ENCODE assay signal across 25 cellular contexts in the genomic region with DNA sequence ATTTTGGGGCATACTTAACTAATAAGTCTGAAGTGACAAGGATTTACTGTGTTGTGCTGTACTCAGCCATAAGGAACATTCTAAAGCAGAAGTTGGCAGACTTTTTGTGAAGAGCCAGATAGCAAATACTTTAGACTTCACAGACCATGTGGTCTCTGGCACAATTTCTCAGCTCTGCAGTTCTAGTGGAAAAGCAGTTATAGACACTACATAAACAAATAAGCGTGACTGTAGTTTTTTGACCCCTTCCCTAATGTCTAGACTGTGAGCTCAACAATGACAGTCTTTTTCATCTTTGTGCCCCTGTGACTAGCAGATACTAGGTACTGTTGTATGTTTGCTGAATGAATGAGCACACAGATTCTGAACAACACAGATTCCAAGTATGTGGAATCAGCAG. TPM values are rescaled to one million over a fixed set of nuclear protein-coding genes. Genes with fewer than 3 reads are reported as not detected.
A peak's percentile ranks its signal among the peaks of the same experiment; 100 is the strongest.
DNase-seq lines count a peak whose midpoint lies in the region; ATAC-seq and TF ChIP-seq lines count a peak whose summit lies in the region.
"Had no signal": no experiment of that assay in that cellular context is flagged by ENCODE, and none has a peak within 500 bp of the region (broad histone marks: within the 10 kb centered on the region; RNA-seq: fewer than 3 reads in every experiment).

No MANE protein-coding gene starts in this region.

- H3K36me3 ChIP-seq in HEK293 (ENCODE audit: control insufficient read depth in 2 of 2, insufficient read depth in 1 of 2, low read length in 2 of 2) = peaks cover 74 to 86% of the 10 kb centered on the region in 2 experiments

- H3K27me3 Mint-ChIP-seq in activated T-cell treated with anti-CD3 and anti-CD28 coated beads, Interleukin-2, amount 50 U/mL, for 24 hours = no peaks in the 10 kb centered on the region
- no peaks in the 10 kb centered on the region for H3K27me3 Mint-ChIP-seq in activated T-cell treated with anti-CD3 and anti-CD28 coated beads, Interleukin-2, amount 50 U/mL, for 72 hours (ENCODE audit: low read depth)
- no peaks in the 10 kb centered on the region for H3K27me3 Mint-ChIP-seq in neural crest cell (ENCODE audit: low read depth)
- H3K27me3 Mint-ChIP-seq in stimulated activated naive CD8-positive, alpha-beta T cell treated with anti-CD3 and anti-CD28 coated beads, Interleukin-15, amount 100 ng/mL, for 72 hours = no peaks in the 10 kb centered on the region
- H3K27me3 Mint-ChIP-seq: CD8-positive, alpha-beta memory T cell had no signal

- H3K9me3 ChIP-seq in HEK293 (ENCODE audit: control insufficient read depth, insufficient read depth, low read depth, low read length) = no peaks in the 10 kb centered on the region
- H3K9me3 ChIP-seq: BE2C had no signal

- peak overlapping the region; percentile 33 for H3K27ac Mint-ChIP-seq in activated T-cell treated with anti-CD3 and anti-CD28 coated beads, Interleukin-2, amount 50 U/mL, for 24 hours
- H3K27ac Mint-ChIP-seq in activated T-cell treated with anti-CD3 and anti-CD28 coated beads, Interleukin-2, amount 50 U/mL, for 72 hours = no peak overlapping the region
- H3K27ac Mint-ChIP-seq in neural crest cell (ENCODE audit: unreplicated experiment) = no peak overlapping the region
- peak overlapping the region in 1 of 2 donors; percentile 69 for H3K27ac Mint-ChIP-seq in stimulated activated naive CD8-positive, alpha-beta T cell treated with anti-CD3 and anti-CD28 coated beads, Interleukin-15, amount 100 ng/mL, for 72 hours
- H3K27ac Mint-ChIP-seq: CD14-positive monocyte; CD8-positive, alpha-beta memory T cell had no signal

- H3K4me1 ChIP-seq in HEK293 (ENCODE audit: control insufficient read depth, insufficient read depth, low read length) = no peaks in the 10 kb centered on the region
- H3K4me1 ChIP-seq: BE2C had no signal

- DNase-seq in activated T-cell treated with anti-CD3 and anti-CD28 coated beads, Interleukin-2, amount 50 U/mL, for 24 hours = no peak
- DNase-seq in activated T-cell treated with anti-CD3 and anti-CD28 coated beads, Interleukin-2, amount 50 U/mL, for 72 hours = no peak
- DNase-seq in astrocyte of the hippocampus (ENCODE audit: low read depth, low spot score) = peak; percentile 55
- no peak for DNase-seq in neural crest cell (ENCODE audit: low read depth, low spot score)
- DNase-seq in stimulated activated naive CD8-positive, alpha-beta T cell treated with anti-CD3 and anti-CD28 coated beads, Interleukin-15, amount 100 ng/mL, for 72 hours = no peak
- no peak for DNase-seq in stimulated activated CD8-positive, alpha-beta memory T cell treated with anti-CD3 and anti-CD28 coated beads, Interleukin-4, amount 100 ng/mL, for 48 hours
- DNase-seq: ACHN; BE2C; CD8-positive, alpha-beta memory T cell; DMS 273 treated with DMSO at 0.1 percent for 48 hours; DMS79 treated with DMSO at 0.1 percent for 48 hours; KG1; NCI-H1048; NCI-H1417; NCI-H1694 treated with DMSO at 0.1 percent for 48 hours; NCI-H2081; NCI-H226; NCI-H510A; NCI-H69; SHP77 treated with DMSO at 0.1 percent for 48 hours had no signal

- ATAC-seq in activated T-cell treated with anti-CD3 and anti-CD28 coated beads, Interleukin-2, amount 50 U/mL, for 72 hours (replicated peaks in 1 of 2) = no peak
- no peak for ATAC-seq in stimulated activated naive CD8-positive, alpha-beta T cell treated with anti-CD3 and anti-CD28 coated beads, Interleukin-15, amount 100 ng/mL, for 72 hours
- no peak for ATAC-seq in GM18873 (IDR thresholded peaks at IDR 0.05; ENCODE audit: low FRiP score, unreplicated experiment)
- ATAC-seq: Panc1 had no signal

- POLR2A ChIA-PET in HEK293 (lab: Yijun Ruan, JAX) = interaction anchor here (1.0 kb wide), 1 partner anchor 14 kb away, joined by 4 read pairs; the partner anchor contains the start of gene C1QBP

- peaks cover 29% of the 10 kb centered on the region for H3K4me1 Mint-ChIP-seq in activated T-cell treated with anti-CD3 and anti-CD28 coated beads, Interleukin-2, amount 50 U/mL, for 24 hours (ENCODE audit: low read depth)
- peaks cover 30% of the 10 kb centered on the region for H3K4me1 Mint-ChIP-seq in activated T-cell treated with anti-CD3 and anti-CD28 coated beads, Interleukin-2, amount 50 U/mL, for 72 hours (ENCODE audit: low read depth)
- H3K4me1 Mint-ChIP-seq in neural crest cell = peaks cover 30% of the 10 kb centered on the region
- peaks cover 35% of the 10 kb centered on the region for H3K4me1 Mint-ChIP-seq in stimulated activated naive CD8-positive, alpha-beta T cell treated with anti-CD3 and anti-CD28 coated beads, Interleukin-15, amount 100 ng/mL, for 72 hours

- no peak overlapping the region for H3K4me3 Mint-ChIP-seq in activated T-cell treated with anti-CD3 and anti-CD28 coated beads, Interleukin-2, amount 50 U/mL, for 24 hours
- H3K4me3 Mint-ChIP-seq in activated T-cell treated with anti-CD3 and anti-CD28 coated beads, Interleukin-2, amount 50 U/mL, for 72 hours = no peak overlapping the region
- peak overlapping the region; percentile 28 for H3K4me3 Mint-ChIP-seq in neural crest cell
- no peak overlapping the region for H3K4me3 Mint-ChIP-seq in stimulated activated naive CD8-positive, alpha-beta T cell treated with anti-CD3 and anti-CD28 coated beads, Interleukin-15, amount 100 ng/mL, for 72 hours
- H3K4me3 Mint-ChIP-seq: CD14-positive monocyte; CD8-positive, alpha-beta memory T cell had no signal

- H3K4me3 ChIP-seq in HEK293 (ENCODE audit: low read depth, low read length) = no peak overlapping the region

- TF ChIP-seq CTCF in HEK293 (tag by site-specific recombination; IDR thresholded peaks at IDR 0.05) (no peak), neural crest cell (conservative IDR thresholded peaks at IDR 0.05) (no peak)

- CTCF ChIA-PET in HEK293 (lab: Yijun Ruan, JAX) = interaction anchor here (1.6 to 3.5 kb wide), 2 partner anchors 14 kb away, joined by 10 to 20 read pairs; partner anchors contain the start of gene C1QBP

- H3K27ac ChIP-seq in HEK293 (ENCODE audit: extremely low read depth, low read depth, low read length) = no peak overlapping the region
- H3K27ac ChIP-seq: 22Rv1 had no signal

- no peaks in the 10 kb centered on the region for H3K9me3 Mint-ChIP-seq in activated T-cell treated with anti-CD3 and anti-CD28 coated beads, Interleukin-2, amount 50 U/mL, for 24 hours
- H3K9me3 Mint-ChIP-seq in activated T-cell treated with anti-CD3 and anti-CD28 coated beads, Interleukin-2, amount 50 U/mL, for 72 hours = no peaks in the 10 kb centered on the region
- H3K9me3 Mint-ChIP-seq in neural crest cell = no peaks in the 10 kb centered on the region
- no peaks in the 10 kb centered on the region for H3K9me3 Mint-ChIP-seq in stimulated activated naive CD8-positive, alpha-beta T cell treated with anti-CD3 and anti-CD28 coated beads, Interleukin-15, amount 100 ng/mL, for 72 hours
- H3K9me3 Mint-ChIP-seq: CD14-positive monocyte; CD8-positive, alpha-beta memory T cell had no signal

- peaks cover 95% of the 10 kb centered on the region for H3K36me3 Mint-ChIP-seq in activated T-cell treated with anti-CD3 and anti-CD28 coated beads, Interleukin-2, amount 50 U/mL, for 24 hours (ENCODE audit: low read depth)
- peaks cover 6 to 27% of the 10 kb centered on the region in 2 donors for H3K36me3 Mint-ChIP-seq in activated T-cell treated with anti-CD3 and anti-CD28 coated beads, Interleukin-2, amount 50 U/mL, for 72 hours (ENCODE audit: insufficient read depth in 2 of 2)
- H3K36me3 Mint-ChIP-seq in neural crest cell (ENCODE audit: low read depth) = peaks cover 10% of the 10 kb centered on the region

TF ChIP-seq in HEK293, 187 proteins besides CTCF, POLR2A, EP300 and RAD21:
- no peak for TF ChIP-seq GLI2 (tag by site-specific recombination; IDR thresholded peaks at IDR 0.05; ENCODE audit: borderline replicate concordance, low read depth)
- peak; percentile 45; the same call in 1 of the 2 replicates for TF ChIP-seq PRDM6 (tag by site-specific recombination; IDR thresholded peaks at IDR 0.05)

RNA-seq across cellular contexts. Expression of gene RPAIN, which starts 4.9 kb away (rescaled TPM):
- total RNA-seq in activated T-cell treated with anti-CD3 and anti-CD28 coated beads, Interleukin-2, amount 50 U/mL, for 72 hours = 10 to 100 TPM; 62.6 to 65.0 TPM
- 99.8 and 103 TPM in 2 replicates for total RNA-seq in neural crest cell

RNA-seq across cellular contexts. Expression of gene NUP88, which starts 5.4 kb away (rescaled TPM):
- total RNA-seq in activated T-cell treated with anti-CD3 and anti-CD28 coated beads, Interleukin-2, amount 50 U/mL, for 72 hours = 100 to 1,000 TPM in 1 of 2 donors, 10 to 100 TPM in 1; 97.4 to 103 TPM
- total RNA-seq in neural crest cell = 91.2 and 102 TPM in 2 replicates

RNA-seq across cellular contexts. Expression of gene C1QBP, which starts 14.0 kb away (rescaled TPM):
- total RNA-seq in activated T-cell treated with anti-CD3 and anti-CD28 coated beads, Interleukin-2, amount 50 U/mL, for 72 hours = 100 to 1,000 TPM; 203 to 206 TPM
- total RNA-seq in neural crest cell = 202 and 221 TPM in 2 replicates

RNA-seq across cellular contexts. Expression of gene DHX33, which starts 43.9 kb away (rescaled TPM):
- total RNA-seq in activated T-cell treated with anti-CD3 and anti-CD28 coated beads, Interleukin-2, amount 50 U/mL, for 72 hours = 10 to 100 TPM; 20.6 to 26.4 TPM
- total RNA-seq in neural crest cell = 35.3 and 37.5 TPM in 2 replicates
